Comparison of ENCODE assay signal across 9 cellular contexts in the genomic region with DNA sequence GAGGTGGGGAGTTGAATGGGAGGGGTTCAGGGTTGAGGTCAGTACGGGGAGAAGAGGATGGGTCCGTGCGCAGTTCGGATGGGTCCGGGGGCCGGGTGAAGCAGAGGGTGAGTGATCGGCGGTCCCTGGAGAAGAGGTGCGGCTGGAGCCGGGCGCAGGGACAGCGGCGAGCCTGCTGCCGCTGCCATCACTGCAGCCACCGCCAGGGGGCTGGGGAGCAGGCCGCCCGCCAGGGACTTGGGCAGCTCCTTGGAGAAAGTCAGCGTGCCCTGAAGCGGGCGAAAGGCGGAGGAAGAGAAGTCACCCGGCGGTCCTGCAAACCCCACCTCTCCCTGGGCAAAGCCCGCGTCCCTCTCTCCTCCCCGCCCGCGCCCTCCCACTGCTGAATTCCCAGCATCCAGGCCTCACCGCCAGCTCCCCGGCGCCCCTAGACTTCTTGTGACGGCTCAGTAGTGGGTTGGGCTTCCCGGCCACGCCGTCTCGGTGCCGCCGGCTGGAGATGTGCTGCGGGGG. TPM values are rescaled to one million over a fixed set of nuclear protein-coding genes. Genes with fewer than 3 reads are reported as not detected.
DNase-seq lines count a peak whose midpoint lies in the region; ATAC-seq and TF ChIP-seq lines count a peak whose summit lies in the region.
"Had no signal": no experiment of that assay in that cellular context is flagged by ENCODE, and none has a peak within 500 bp of the region (broad histone marks: within the 10 kb centered on the region; RNA-seq: fewer than 3 reads in every experiment).

No MANE protein-coding gene starts in this region.

- TF ChIP-seq CTCF in ovary (IDR thresholded peaks at IDR 0.05) = peak; percentile 90 to 96 (median 95)

- peak overlapping the region; percentile 42 for H3K4me3 ChIP-seq in ovary

- H3K4me3 Mint-ChIP-seq in activated T-helper 1 cell treated with anti-CD3 and anti-CD28 coated beads, Interleukin-12 subunit alpha, Interleukin-12 subunit beta, Interleukin-2, Interleukin-4 antibody, amounts not matched to agents 30 ng/mL and 10 ng/mL and 1 ng/mL, durations not matched to agents 14 hours and 24 hours and 36 hours = peak overlapping the region; percentile 11

- H3K27ac ChIP-seq in ovary = peak overlapping the region; percentile 22 to 76
- H3K27ac ChIP-seq: KMS-11 had no signal

- peaks cover 12% of the 10 kb centered on the region for H3K4me1 ChIP-seq in ovary (ENCODE audit: insufficient read depth)

- no peaks in the 10 kb centered on the region for H3K36me3 Mint-ChIP-seq in activated T-helper 1 cell treated with anti-CD3 and anti-CD28 coated beads, Interleukin-12 subunit alpha, Interleukin-12 subunit beta, Interleukin-2, Interleukin-4 antibody, amounts not matched to agents 30 ng/mL and 10 ng/mL and 1 ng/mL, durations not matched to agents 14 hours and 24 hours and 36 hours (ENCODE audit: low read depth)

- WGBS in ovary, 3 donors = 1 to 17% (median 2%) methylated on average over 22 to 39 of the region's 39 CpGs

- H3K36me3 ChIP-seq in ovary = no peaks in the 10 kb centered on the region

- ATAC-seq in HG02763 (IDR thresholded peaks at IDR 0.05; ENCODE audit: unreplicated experiment) = no peak

- no peak overlapping the region for H3K27ac Mint-ChIP-seq in activated T-helper 1 cell treated with anti-CD3 and anti-CD28 coated beads, Interleukin-12 subunit alpha, Interleukin-12 subunit beta, Interleukin-2, Interleukin-4 antibody, amounts not matched to agents 30 ng/mL and 10 ng/mL and 1 ng/mL, durations not matched to agents 14 hours and 24 hours and 36 hours

- in situ Hi-C loops in Caki2 (cut with HindIII; ENCODE audit: low pct_unique_long_range_greater_than_20kb, low sequenced_read_pairs) = no loop called here

- H3K4me1 Mint-ChIP-seq in activated T-helper 1 cell treated with anti-CD3 and anti-CD28 coated beads, Interleukin-12 subunit alpha, Interleukin-12 subunit beta, Interleukin-2, Interleukin-4 antibody, amounts not matched to agents 30 ng/mL and 10 ng/mL and 1 ng/mL, durations not matched to agents 14 hours and 24 hours and 36 hours (ENCODE audit: low read depth) = peaks cover 34% of the 10 kb centered on the region

- intact Hi-C loops in activated T-helper 1 cell treated with anti-CD3 and anti-CD28 coated beads, Interleukin-12 subunit alpha, Interleukin-12 subunit beta, Interleukin-2, Interleukin-4 antibody, amounts not matched to agents 30 ng/mL and 10 ng/mL and 1 ng/mL, durations not matched to agents 14 hours and 24 hours and 36 hours (cut with micrococcal nuclease) = no loop called here
- intact Hi-C loops in cardiac septum (cut with DNase I) (no loop called here), ovary (cut with DNase I) (loop anchor here in 2 of 4 donors (10.0 kb wide), 2 partner anchors 365 to 385 kb away; partner anchors contain the start of genes HOXC10 (in 1 of the 2), HOXC8 (in 1 of the 2) and HOXC9 (in 1 of the 2))

- no peaks in the 10 kb centered on the region for H3K9me3 ChIP-seq in ovary

- H3K27me3 Mint-ChIP-seq in activated T-helper 1 cell treated with anti-CD3 and anti-CD28 coated beads, Interleukin-12 subunit alpha, Interleukin-12 subunit beta, Interleukin-2, Interleukin-4 antibody, amounts not matched to agents 30 ng/mL and 10 ng/mL and 1 ng/mL, durations not matched to agents 14 hours and 24 hours and 36 hours (ENCODE audit: insufficient read depth) = peaks cover 12% of the 10 kb centered on the region

- no peaks in the 10 kb centered on the region for H3K9me3 Mint-ChIP-seq in activated T-helper 1 cell treated with anti-CD3 and anti-CD28 coated beads, Interleukin-12 subunit alpha, Interleukin-12 subunit beta, Interleukin-2, Interleukin-4 antibody, amounts not matched to agents 30 ng/mL and 10 ng/mL and 1 ng/mL, durations not matched to agents 14 hours and 24 hours and 36 hours

- DNase-seq in Caki2 (ENCODE audit: low read depth) = peak; percentile 82
- peak; percentile 87 for DNase-seq in HT-29 (ENCODE audit: low spot score)
- DNase-seq in activated T-helper 1 cell treated with anti-CD3 and anti-CD28 coated beads, Interleukin-12 subunit alpha, Interleukin-12 subunit beta, Interleukin-2, Interleukin-4 antibody, amounts not matched to agents 30 ng/mL and 10 ng/mL and 1 ng/mL, durations not matched to agents 14 hours and 24 hours and 36 hours (ENCODE audit: low spot score) = no peak
- DNase-seq in cardiac septum (ENCODE audit: low spot score) = peak; percentile 89
- DNase-seq in ovary = peak; percentile 79 to 90 (median 87)
- DNase-seq in stimulated activated CD4-positive, alpha-beta T cell treated with anti-CD3 and anti-CD28 coated beads, Interleukin-12 subunit alpha, Interleukin-12 subunit beta, amount 100 ng/mL, for 4 hours = no peak
- DNase-seq in NCI-H146 (lab: John Stamatoyannopoulos, UW) = no peak

- peak; percentile 34 for TF ChIP-seq POLR2A in ovary (IDR thresholded peaks at IDR 0.05)

- no peak for TF ChIP-seq EP300 in ovary (IDR thresholded peaks at IDR 0.05)

- no peaks in the 10 kb centered on the region for H3K27me3 ChIP-seq in ovary

RNA-seq across cellular contexts. Expression of gene GPR84, which starts 6.0 kb away (rescaled TPM):
- not detected in 2 replicates for total RNA-seq in Caki2 (2014; rRNA removed; shearing (Covaris generic); ENCODE audit: low replicate concordance)
- not detected in 2 replicates for total RNA-seq in HT-29 (2014; rRNA removed; shearing (Covaris generic))
- 2.3 and 2.4 TPM in 2 replicates for total RNA-seq in activated T-helper 1 cell treated with anti-CD3 and anti-CD28 coated beads, Interleukin-12 subunit alpha, Interleukin-12 subunit beta, Interleukin-2, Interleukin-4 antibody, amounts not matched to agents 30 ng/mL and 10 ng/mL and 1 ng/mL, durations not matched to agents 14 hours and 24 hours and 36 hours
- total RNA-seq in cardiac septum = 0.22 TPM
- total RNA-seq in ovary = 1 to 10 TPM in 2 of 7 donors, under 1 TPM in 5; 0.12 to 3.1 (median 0.43) TPM
- under 1 TPM; 0.22 to 0.42 TPM for polyA plus RNA-seq in ovary

RNA-seq across cellular contexts. Expression of gene ZNF385A, which starts 14.3 kb away (rescaled TPM):
- total RNA-seq in Caki2 (2014; rRNA removed; shearing (Covaris generic); ENCODE audit: low replicate concordance) = 1.7 and 1.8 TPM in 2 replicates
- 0.10 and 1.3 TPM in 2 replicates for total RNA-seq in HT-29 (2014; rRNA removed; shearing (Covaris generic))
- total RNA-seq in activated T-helper 1 cell treated with anti-CD3 and anti-CD28 coated beads, Interleukin-12 subunit alpha, Interleukin-12 subunit beta, Interleukin-2, Interleukin-4 antibody, amounts not matched to agents 30 ng/mL and 10 ng/mL and 1 ng/mL, durations not matched to agents 14 hours and 24 hours and 36 hours = 0.99 and 1.3 TPM in 2 replicates
- total RNA-seq in cardiac septum = 4.8 TPM
- 10 to 100 TPM in 1 of 7 donors, 1 to 10 TPM in 6; 4.3 to 30.5 (median 6.5) TPM for total RNA-seq in ovary
- polyA plus RNA-seq in ovary = 1 to 10 TPM; 3.6 to 4.5 TPM

RNA-seq across cellular contexts. Expression of gene COPZ1, which starts 45.3 kb away (rescaled TPM):
- 366 and 493 TPM in 2 replicates for total RNA-seq in Caki2 (2014; rRNA removed; shearing (Covaris generic); ENCODE audit: low replicate concordance)
- total RNA-seq in HT-29 (2014; rRNA removed; shearing (Covaris generic)) = 83.7 and 89.9 TPM in 2 replicates
- 115 and 123 TPM in 2 replicates for total RNA-seq in activated T-helper 1 cell treated with anti-CD3 and anti-CD28 coated beads, Interleukin-12 subunit alpha, Interleukin-12 subunit beta, Interleukin-2, Interleukin-4 antibody, amounts not matched to agents 30 ng/mL and 10 ng/mL and 1 ng/mL, durations not matched to agents 14 hours and 24 hours and 36 hours
- total RNA-seq in cardiac septum (106 TPM), ovary (100 to 1,000 TPM in 4 of 7 donors, 10 to 100 TPM in 3; 41.7 to 117 (median 108) TPM)
- polyA plus RNA-seq in ovary = 100 to 1,000 TPM in 1 of 2 donors, 10 to 100 TPM in 1; 79.4 to 219 TPM

RNA-seq across cellular contexts. Expression of gene ITGA5, which starts 48.8 kb away (rescaled TPM):
- total RNA-seq in Caki2 (2014; rRNA removed; shearing (Covaris generic); ENCODE audit: low replicate concordance) = 35.8 and 44.7 TPM in 2 replicates
- total RNA-seq in HT-29 (2014; rRNA removed; shearing (Covaris generic)) = not detected in 2 replicates
- 31.2 and 31.6 TPM in 2 replicates for total RNA-seq in activated T-helper 1 cell treated with anti-CD3 and anti-CD28 coated beads, Interleukin-12 subunit alpha, Interleukin-12 subunit beta, Interleukin-2, Interleukin-4 antibody, amounts not matched to agents 30 ng/mL and 10 ng/mL and 1 ng/mL, durations not matched to agents 14 hours and 24 hours and 36 hours
- total RNA-seq in cardiac septum (48.2 TPM), ovary (10 to 100 TPM; 32.6 to 82.5 (median 41.5) TPM)
- 10 to 100 TPM; 37.4 to 100.0 TPM for polyA plus RNA-seq in ovary

Comparison
In these comparisons a context has a peak if more than half of its experiments do, and no peak if none do; other contexts are left out.
1. DNase-seq: peak in Caki2 (single experiment), HT-29 (single experiment), cardiac septum (single experiment) and ovary (5 of 5); none in activated T-helper 1 cell treated with anti-CD3 and anti-CD28 coated beads, Interleukin-12 subunit alpha, Interleukin-12 subunit beta, Interleukin-2, Interleukin-4 antibody, amounts not matched to agents 30 ng/mL and 10 ng/mL and 1 ng/mL, durations not matched to agents 14 hours and 24 hours and 36 hours (single experiment), stimulated activated CD4-positive, alpha-beta T cell treated with anti-CD3 and anti-CD28 coated beads, Interleukin-12 subunit alpha, Interleukin-12 subunit beta, amount 100 ng/mL, for 4 hours (single experiment) and NCI-H146 (single experiment).